In genomic region chr2:110713508-110714362, GRCh38 we compare ENCODE assay signal across 13 cellular contexts. TPM values are rescaled to one million over a fixed set of nuclear protein-coding genes. Genes with fewer than 3 reads are reported as not detected.
A peak's percentile ranks its signal among the peaks of the same experiment; 100 is the strongest.
DNase-seq lines count a peak whose midpoint lies in the region; ATAC-seq and FAIRE-seq lines count a peak whose summit lies in the region.
"Had no signal": no experiment of that assay in that cellular context is flagged by ENCODE, and none has a peak within 500 bp of the region (broad histone marks: within the 10 kb centered on the region; RNA-seq: fewer than 3 reads in every experiment).

No MANE protein-coding gene starts in this region.

- peaks cover 70% of the 10 kb centered on the region for H3K27me3 Mint-ChIP-seq in activated naive CD4-positive, alpha-beta T cell treated with anti-CD3 and anti-CD28 coated beads, Interleukin-2, amount 10 ng/mL, durations not matched to agents 7 days and 5 days
- H3K27me3 Mint-ChIP-seq in stimulated activated naive CD8-positive, alpha-beta T cell treated with anti-CD3 and anti-CD28 coated beads, Interleukin-15, amount 100 ng/mL, for 72 hours, result peaks cover 72% of the 10 kb centered on the region

- no peak overlapping the region for H3K4me3 Mint-ChIP-seq in activated naive CD4-positive, alpha-beta T cell treated with anti-CD3 and anti-CD28 coated beads, Interleukin-2, amount 10 ng/mL, durations not matched to agents 7 days and 5 days
- no peak overlapping the region for H3K4me3 Mint-ChIP-seq in stimulated activated naive CD8-positive, alpha-beta T cell treated with anti-CD3 and anti-CD28 coated beads, Interleukin-15, amount 100 ng/mL, for 72 hours
- H3K4me3 Mint-ChIP-seq: naive B cell had no signal

- no peak overlapping the region for H3K27ac Mint-ChIP-seq in activated naive CD4-positive, alpha-beta T cell treated with anti-CD3 and anti-CD28 coated beads, Interleukin-2, amount 50 U/mL, for 72 hours
- no peak overlapping the region for H3K27ac Mint-ChIP-seq in activated naive CD4-positive, alpha-beta T cell treated with anti-CD3 and anti-CD28 coated beads, Interleukin-2, amount 10 ng/mL, durations not matched to agents 7 days and 5 days
- no peak overlapping the region for H3K27ac Mint-ChIP-seq in stimulated activated naive CD8-positive, alpha-beta T cell treated with anti-CD3 and anti-CD28 coated beads, Interleukin-15, amount 100 ng/mL, for 72 hours
- H3K27ac Mint-ChIP-seq: naive B cell had no signal

- DNase-seq in activated naive CD4-positive, alpha-beta T cell treated with anti-CD3 and anti-CD28 coated beads, Interleukin-2, amount 50 U/mL, for 72 hours (ENCODE audit: low spot score in 2 of 2), result no peak
- DNase-seq in activated naive CD4-positive, alpha-beta T cell treated with anti-CD3 and anti-CD28 coated beads, Interleukin-2, amount 10 ng/mL, durations not matched to agents 7 days and 5 days, result no peak
- DNase-seq in NCI-H2171 (lab: John Stamatoyannopoulos, UW), result peak; percentile 66
- no peak for DNase-seq in stimulated activated naive CD8-positive, alpha-beta T cell treated with anti-CD3 and anti-CD28 coated beads, Interleukin-15, amount 100 ng/mL, for 72 hours
- no peak for DNase-seq in pons (ENCODE audit: low spot score)
- no peak for DNase-seq in HTR-8/SVneo (ENCODE audit: insufficient read length, low spot score)
- DNase-seq: activated CD8-positive, alpha-beta memory T cell treated with anti-CD3 and anti-CD28 coated beads, Interleukin-2, amount 50 U/mL, for 48 hours; naive B cell; NCI-H1417 treated with DMSO at 0.1 percent for 48 hours; NCI-H446 treated with DMSO at 0.1 percent for 48 hours; right cardiac atrium had no signal

- CTCF ChIA-PET in activated naive CD4-positive, alpha-beta T cell treated with anti-CD3 and anti-CD28 coated beads, Interleukin-2, amount 10 ng/mL, durations not matched to agents 7 days and 5 days (lab: Charles Lee), result no interaction called here

- no peaks in the 10 kb centered on the region for H3K36me3 Mint-ChIP-seq in activated naive CD4-positive, alpha-beta T cell treated with anti-CD3 and anti-CD28 coated beads, Interleukin-2, amount 50 U/mL, for 72 hours
- H3K36me3 Mint-ChIP-seq in activated naive CD4-positive, alpha-beta T cell treated with anti-CD3 and anti-CD28 coated beads, Interleukin-2, amount 10 ng/mL, durations not matched to agents 7 days and 5 days, result no peaks in the 10 kb centered on the region
- H3K36me3 Mint-ChIP-seq: naive B cell had no signal

- no peak for FAIRE-seq in HTR-8/SVneo (lab: Jason Lieb, UNC)

- no peaks in the 10 kb centered on the region for H3K9me3 Mint-ChIP-seq in activated naive CD4-positive, alpha-beta T cell treated with anti-CD3 and anti-CD28 coated beads, Interleukin-2, amount 50 U/mL, for 72 hours
- H3K9me3 Mint-ChIP-seq in activated naive CD4-positive, alpha-beta T cell treated with anti-CD3 and anti-CD28 coated beads, Interleukin-2, amount 10 ng/mL, durations not matched to agents 7 days and 5 days, result no peaks in the 10 kb centered on the region
- H3K9me3 Mint-ChIP-seq in stimulated activated naive CD8-positive, alpha-beta T cell treated with anti-CD3 and anti-CD28 coated beads, Interleukin-15, amount 100 ng/mL, for 72 hours, result no peaks in the 10 kb centered on the region
- H3K9me3 Mint-ChIP-seq: naive B cell had no signal

- ATAC-seq in activated naive CD4-positive, alpha-beta T cell treated with anti-CD3 and anti-CD28 coated beads, Interleukin-2, amount 50 U/mL, for 72 hours, result peak; percentile 97 to 98
- peak; percentile 52 for ATAC-seq in esophagus mucosa
- ATAC-seq in stimulated activated naive CD8-positive, alpha-beta T cell treated with anti-CD3 and anti-CD28 coated beads, Interleukin-15, amount 100 ng/mL, for 72 hours, result peak; percentile 89
- ATAC-seq in GM18873 (IDR thresholded peaks at IDR 0.05; ENCODE audit: low FRiP score, unreplicated experiment), result no peak
- ATAC-seq: right cardiac atrium had no signal

- no peaks in the 10 kb centered on the region for H3K4me1 Mint-ChIP-seq in activated naive CD4-positive, alpha-beta T cell treated with anti-CD3 and anti-CD28 coated beads, Interleukin-2, amount 10 ng/mL, durations not matched to agents 7 days and 5 days
- H3K4me1 Mint-ChIP-seq in stimulated activated naive CD8-positive, alpha-beta T cell treated with anti-CD3 and anti-CD28 coated beads, Interleukin-15, amount 100 ng/mL, for 72 hours, result peaks cover 12% of the 10 kb centered on the region
- H3K4me1 Mint-ChIP-seq: naive B cell had no signal

RNA-seq across cellular contexts. Expression of gene ACOXL, which starts 18.6 kb away (rescaled TPM):
- under 1 TPM in 1 of 2 donors, not detected in 1; 0.16 TPM for total RNA-seq in activated naive CD4-positive, alpha-beta T cell treated with anti-CD3 and anti-CD28 coated beads, Interleukin-2, amount 50 U/mL, for 72 hours
- total RNA-seq in esophagus mucosa, result not detected
- total RNA-seq: right cardiac atrium had no signal

RNA-seq across cellular contexts. Expression of gene BUB1, which starts 35.9 kb away (rescaled TPM):
- total RNA-seq in activated naive CD4-positive, alpha-beta T cell treated with anti-CD3 and anti-CD28 coated beads, Interleukin-2, amount 50 U/mL, for 72 hours, result 100 to 1,000 TPM in 1 of 2 donors, 10 to 100 TPM in 1; 94.7 to 143 TPM
- 15.9 TPM for total RNA-seq in esophagus mucosa
